Comparison of ENCODE assay signal across 1 cellular context in genomic region chr19:48397636-48398328, GRCh38.
TF ChIP-seq lines count a peak whose summit lies in the region.

No MANE protein-coding gene starts in this region.

TF ChIP-seq in endothelial cell of umbilical vein, 7 proteins besides CTCF, POLR2A, EP300 and RAD21 (continued from another document):
- no peak for TF ChIP-seq FOS (IDR thresholded peaks at IDR 0.05; ENCODE audit: borderline replicate concordance, insufficient read depth, low read length)
